ENCODE assay signal across 8 cellular contexts in genomic region chr12:754871-755562, GRCh38.
DNase-seq lines count a peak whose midpoint lies in the region; ATAC-seq and TF ChIP-seq lines count a peak whose summit lies in the region.

No MANE protein-coding gene starts in this region.

- H3K27ac Mint-ChIP-seq in activated naive CD8-positive, alpha-beta T cell treated with anti-CD3 and anti-CD28 coated beads, Interleukin-2, amount 50 U/mL, for 24 hours, result peak overlapping the region; percentile 61
- H3K27ac Mint-ChIP-seq in stimulated activated naive B cell treated with anti-CD40 and anti-IgM and Interleukin-4, amounts not matched to agents 10 μg/mL and 1 μg/mL and 100 μg/mL, for 72 hours, result peak overlapping the region; percentile 73

- ATAC-seq in activated naive CD8-positive, alpha-beta T cell treated with anti-CD3 and anti-CD28 coated beads, Interleukin-2, amount 50 U/mL, for 24 hours, result peak; percentile 5
- ATAC-seq in stimulated activated naive B cell treated with anti-CD40 and anti-IgM and Interleukin-4, amounts not matched to agents 10 μg/mL and 1 μg/mL and 100 μg/mL, for 72 hours (replicated peaks), result no peak
- no peak for ATAC-seq in GM18907 (IDR thresholded peaks at IDR 0.05; ENCODE audit: unreplicated experiment)

- DNase-seq in AG08396 (ENCODE audit: low spot score), result peak; percentile 63
- DNase-seq in GM10266 (ENCODE audit: extremely low spot score), result peak; percentile 54
- peak; percentile 54 for DNase-seq in NCI-H69 (lab: John Stamatoyannopoulos, UW)
- no peak for DNase-seq in activated naive CD8-positive, alpha-beta T cell treated with anti-CD3 and anti-CD28 coated beads, Interleukin-2, amount 50 U/mL, for 24 hours
- no peak for DNase-seq in stimulated activated naive B cell treated with anti-CD40 and anti-IgM and Interleukin-4, amounts not matched to agents 10 μg/mL and 1 μg/mL and 100 μg/mL, for 72 hours
- no peak for DNase-seq in T-helper 9 cell

- peak; percentile 22 for TF ChIP-seq CTCF in GM10266 (IDR thresholded peaks at IDR 0.05; ENCODE audit: control insufficient read depth, insufficient read depth, low read depth, missing control alignments)

- H3K4me1 Mint-ChIP-seq in activated naive CD8-positive, alpha-beta T cell treated with anti-CD3 and anti-CD28 coated beads, Interleukin-2, amount 50 U/mL, for 24 hours, result peaks cover 44% of the 10 kb centered on the region
- H3K4me1 Mint-ChIP-seq in stimulated activated naive B cell treated with anti-CD40 and anti-IgM and Interleukin-4, amounts not matched to agents 10 μg/mL and 1 μg/mL and 100 μg/mL, for 72 hours, result peaks cover 11 to 56% of the 10 kb centered on the region in 2 donors

- H3K4me3 Mint-ChIP-seq in activated naive CD8-positive, alpha-beta T cell treated with anti-CD3 and anti-CD28 coated beads, Interleukin-2, amount 50 U/mL, for 24 hours, result peak overlapping the region; percentile 88
- peak overlapping the region in 1 of 2 donors; percentile 97 for H3K4me3 Mint-ChIP-seq in stimulated activated naive B cell treated with anti-CD40 and anti-IgM and Interleukin-4, amounts not matched to agents 10 μg/mL and 1 μg/mL and 100 μg/mL, for 72 hours

- peak overlapping the region; percentile 82 for H3K4me3 ChIP-seq in iPS-18c (ENCODE audit: insufficient read depth, low read depth, low read length)

- no peaks in the 10 kb centered on the region for H3K27me3 Mint-ChIP-seq in activated naive CD8-positive, alpha-beta T cell treated with anti-CD3 and anti-CD28 coated beads, Interleukin-2, amount 50 U/mL, for 24 hours
- no peaks in the 10 kb centered on the region for H3K27me3 Mint-ChIP-seq in stimulated activated naive B cell treated with anti-CD40 and anti-IgM and Interleukin-4, amounts not matched to agents 10 μg/mL and 1 μg/mL and 100 μg/mL, for 72 hours

- H3K9me3 ChIP-seq in iPS-18c (ENCODE audit: control insufficient read depth, insufficient read depth, low read length), result no peaks in the 10 kb centered on the region

- peaks cover 41% of the 10 kb centered on the region for H3K36me3 Mint-ChIP-seq in activated naive CD8-positive, alpha-beta T cell treated with anti-CD3 and anti-CD28 coated beads, Interleukin-2, amount 50 U/mL, for 24 hours (ENCODE audit: low read depth)
- H3K36me3 Mint-ChIP-seq in stimulated activated naive B cell treated with anti-CD40 and anti-IgM and Interleukin-4, amounts not matched to agents 10 μg/mL and 1 μg/mL and 100 μg/mL, for 72 hours, result peaks cover 17 to 34% of the 10 kb centered on the region in 2 donors

- no peaks in the 10 kb centered on the region for H3K9me3 Mint-ChIP-seq in activated naive CD8-positive, alpha-beta T cell treated with anti-CD3 and anti-CD28 coated beads, Interleukin-2, amount 50 U/mL, for 24 hours
- H3K9me3 Mint-ChIP-seq in stimulated activated naive B cell treated with anti-CD40 and anti-IgM and Interleukin-4, amounts not matched to agents 10 μg/mL and 1 μg/mL and 100 μg/mL, for 72 hours, result no peaks in the 10 kb centered on the region

Comparison
In these comparisons a context has a peak if more than half of its experiments do, and no peak if none do; other contexts are left out.
1. DNase-seq: peak in AG08396 (single experiment), GM10266 (single experiment) and NCI-H69 (single experiment); none in activated naive CD8-positive, alpha-beta T cell treated with anti-CD3 and anti-CD28 coated beads, Interleukin-2, amount 50 U/mL, for 24 hours (single experiment), stimulated activated naive B cell treated with anti-CD40 and anti-IgM and Interleukin-4, amounts not matched to agents 10 μg/mL and 1 μg/mL and 100 μg/mL, for 72 hours (single experiment) and T-helper 9 cell (single experiment).